ENCODE assay signal across 8 cellular contexts in the genomic region with DNA sequence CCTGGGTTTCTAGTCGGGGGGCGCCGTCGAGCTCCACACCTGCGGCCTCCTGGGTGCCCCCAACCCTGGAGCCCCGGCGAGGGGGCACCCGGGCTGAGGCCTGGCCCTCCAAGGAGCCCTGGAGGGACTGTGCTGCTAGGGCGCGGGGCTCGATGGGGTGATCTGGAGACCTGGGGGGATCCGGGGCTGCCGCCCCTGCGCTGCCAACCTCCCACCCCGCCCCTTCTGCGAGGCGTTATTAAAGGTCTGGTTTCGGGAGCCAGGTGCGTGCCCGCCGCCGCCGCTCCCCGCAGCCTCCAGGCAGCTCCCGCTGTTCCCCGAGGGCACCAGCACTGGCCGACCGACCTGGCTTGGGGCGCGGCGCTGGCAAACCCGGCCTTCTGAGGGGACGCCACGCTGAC. TPM values are rescaled to one million over a fixed set of nuclear protein-coding genes. Genes with fewer than 3 reads are reported as not detected.
A peak's percentile ranks its signal among the peaks of the same experiment; 100 is the strongest.
DNase-seq lines count a peak whose midpoint lies in the region; ATAC-seq and TF ChIP-seq lines count a peak whose summit lies in the region.

No MANE protein-coding gene starts in this region.

- H3K4me1 Mint-ChIP-seq in CD4-positive, alpha-beta T cell (ENCODE audit: low read depth) = peaks cover 46% of the 10 kb centered on the region
- peaks cover 37% of the 10 kb centered on the region for H3K4me1 Mint-ChIP-seq in dendritic cell treated with granulocyte-macrophage colony-stimulating factor and Interleukin-4, amounts not matched to agents 40 ng/mL and 50 ng/mL, for 4 days (ENCODE audit: low read depth)
- H3K4me1 Mint-ChIP-seq in nephron progenitor cell = peaks cover 42% of the 10 kb centered on the region

- no peak for ATAC-seq in CD4-positive, alpha-beta T cell (ENCODE audit: poor library complexity)

- H3K4me3 ChIP-seq in HUES64 (ENCODE audit: low read length) = peak overlapping the region; percentile 88

- peak overlapping the region; percentile 66 for H3K9ac ChIP-seq in HUES64 (ENCODE audit: low read depth, low read length)

- peaks cover 32% of the 10 kb centered on the region for H3K36me3 Mint-ChIP-seq in CD4-positive, alpha-beta T cell (ENCODE audit: low read depth)
- H3K36me3 Mint-ChIP-seq in dendritic cell treated with granulocyte-macrophage colony-stimulating factor and Interleukin-4, amounts not matched to agents 40 ng/mL and 50 ng/mL, for 4 days (ENCODE audit: low read depth) = peaks cover 31% of the 10 kb centered on the region
- peaks cover 32% of the 10 kb centered on the region for H3K36me3 Mint-ChIP-seq in nephron progenitor cell (ENCODE audit: low read depth)

- no peak overlapping the region for H3K27ac ChIP-seq in CD4-positive, alpha-beta T cell (ENCODE audit: low read depth, low read length)
- no peak overlapping the region for H3K27ac ChIP-seq in HUES64 (ENCODE audit: low read depth, low read length)

- no peak for TF ChIP-seq CTCF in CD4-positive, alpha-beta T cell (IDR thresholded peaks at IDR 0.05)
- TF ChIP-seq CTCF in nephron progenitor cell (IDR thresholded peaks at IDR 0.05) = no peak

- intact Hi-C loops in CD4-positive, alpha-beta T cell (cut with DNase I, micrococcal nuclease) = loop anchor here (2.0 to 10.0 kb wide), 6 partner anchors 136 to 1036 kb away; a partner anchor contains a TSS
- intact Hi-C loops in dendritic cell treated with granulocyte-macrophage colony-stimulating factor and Interleukin-4, amounts not matched to agents 40 ng/mL and 50 ng/mL, for 4 days (cut with micrococcal nuclease) = loop anchor here (5.0 kb wide), 1 partner anchor 151 kb away; no protein-coding TSS in a partner anchor

- H3K27me3 Mint-ChIP-seq in CD4-positive, alpha-beta T cell = no peaks in the 10 kb centered on the region
- peaks cover 7% of the 10 kb centered on the region for H3K27me3 Mint-ChIP-seq in dendritic cell treated with granulocyte-macrophage colony-stimulating factor and Interleukin-4, amounts not matched to agents 40 ng/mL and 50 ng/mL, for 4 days
- no peaks in the 10 kb centered on the region for H3K27me3 Mint-ChIP-seq in nephron progenitor cell (ENCODE audit: low read depth, poor library complexity)

- WGBS in HUES64 = 18% methylated on average over 34 of the region's 34 CpGs

- POLR2A ChIA-PET in CD4-positive, alpha-beta T cell (lab: Charles Lee) = interaction anchor here (1.0 to 1.6 kb wide), 6 partner anchors 34 to 361 kb away, joined by 3 to 15 read pairs (median 4); no protein-coding TSS in a partner anchor

- H3K9me3 ChIP-seq in CD4-positive, alpha-beta T cell (ENCODE audit: control insufficient read depth, low read length) = no peaks in the 10 kb centered on the region
- no peaks in the 10 kb centered on the region for H3K9me3 ChIP-seq in HUES64 (ENCODE audit: insufficient read depth, low read depth, low read length)

- peak overlapping the region; percentile 98 for H3K4me3 Mint-ChIP-seq in CD4-positive, alpha-beta T cell
- peak overlapping the region; percentile 85 for H3K4me3 Mint-ChIP-seq in dendritic cell treated with granulocyte-macrophage colony-stimulating factor and Interleukin-4, amounts not matched to agents 40 ng/mL and 50 ng/mL, for 4 days
- peak overlapping the region; percentile 83 for H3K4me3 Mint-ChIP-seq in nephron progenitor cell

- H3K4me1 ChIP-seq in HUES64 (ENCODE audit: insufficient read depth, low read length) = peaks cover 3% of the 10 kb centered on the region; the same call in 1 of the 2 replicates

- peak overlapping the region; percentile 92 for H3K27ac Mint-ChIP-seq in CD4-positive, alpha-beta T cell
- H3K27ac Mint-ChIP-seq in dendritic cell treated with granulocyte-macrophage colony-stimulating factor and Interleukin-4, amounts not matched to agents 40 ng/mL and 50 ng/mL, for 4 days = peak overlapping the region; percentile 87
- H3K27ac Mint-ChIP-seq in nephron progenitor cell = no peak overlapping the region

- H3K9me3 Mint-ChIP-seq in CD4-positive, alpha-beta T cell = no peaks in the 10 kb centered on the region
- H3K9me3 Mint-ChIP-seq in dendritic cell treated with granulocyte-macrophage colony-stimulating factor and Interleukin-4, amounts not matched to agents 40 ng/mL and 50 ng/mL, for 4 days = no peaks in the 10 kb centered on the region
- no peaks in the 10 kb centered on the region for H3K9me3 Mint-ChIP-seq in nephron progenitor cell

- CTCF ChIA-PET in CD4-positive, alpha-beta T cell (lab: Charles Lee) = interaction anchor here (1.0 to 1.1 kb wide), 2 partner anchors 14 to 21 kb away, joined by 3 read pairs; no protein-coding TSS in a partner anchor

- DNase-seq in CD4-positive, alpha-beta T cell = no peak
- DNase-seq in nephron progenitor cell (no peak), Ammon's horn (ENCODE audit: low spot score) (no peak), NCI-H1694 (lab: John Stamatoyannopoulos, UW) (no peak), foreskin melanocyte (no peak), NCI-H1436 (lab: John Stamatoyannopoulos, UW) (no peak)

- no peaks in the 10 kb centered on the region for H3K27me3 ChIP-seq in CD4-positive, alpha-beta T cell (ENCODE audit: control insufficient read depth, insufficient read depth, low read length)
- no peaks in the 10 kb centered on the region for H3K27me3 ChIP-seq in HUES64 (ENCODE audit: insufficient read depth, low read length)

- peaks cover 31% of the 10 kb centered on the region for H3K36me3 ChIP-seq in HUES64 (ENCODE audit: insufficient read depth, low read length)

RNA-seq across cellular contexts. Expression of a gene that starts 0.7 kb away (rescaled TPM):
- 10 to 100 TPM; 56.6 to 57.2 TPM for total RNA-seq in CD4-positive, alpha-beta T cell
- 19.7 TPM for polyA plus RNA-seq in HUES64 (2013, experiment 1 of 2)
- 25.7 TPM for polyA plus RNA-seq in HUES64 (2013, experiment 2 of 2)
